In the genomic region with DNA sequence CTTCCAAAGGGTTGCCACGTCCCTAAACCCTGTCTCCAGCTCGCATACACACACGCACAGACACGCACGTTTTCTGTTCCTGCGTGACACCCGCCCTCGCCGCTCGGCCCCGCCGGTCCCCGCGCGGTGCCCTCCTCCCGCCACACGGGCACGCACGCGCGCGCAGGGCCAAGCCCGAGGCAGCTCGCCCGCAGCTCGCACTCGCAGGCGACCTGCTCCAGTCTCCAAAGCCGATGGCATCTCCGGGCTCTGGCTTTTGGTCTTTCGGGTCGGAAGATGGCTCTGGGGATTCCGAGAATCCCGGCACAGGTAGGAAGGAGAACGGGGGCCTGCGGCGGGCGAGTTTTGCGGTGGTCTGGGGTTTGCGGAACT, we compare ENCODE assay signal across 14 cellular contexts. TPM values are rescaled to one million over a fixed set of nuclear protein-coding genes. Genes with fewer than 3 reads are reported as not detected.
DNase-seq lines count a peak whose midpoint lies in the region; ATAC-seq, FAIRE-seq and TF ChIP-seq lines count a peak whose summit lies in the region.
"Had no signal": no experiment of that assay in that cellular context is flagged by ENCODE, and none has a peak within 500 bp of the region (broad histone marks: within the 10 kb centered on the region; RNA-seq: fewer than 3 reads in every experiment).

GAD2 (plus strand) TSS at position 198 of the 372 bp plus-strand sequence; CDS start at position 234, 36 bp downstream.

- CTCF ChIA-PET in A549 (lab: Yijun Ruan, JAX): no interaction called here

- H3K27ac Mint-ChIP-seq in mesothelial cell of epicardium: no peak within 1 kb of the TSS

- no peak for TF ChIP-seq POLR2A in A549 (IDR thresholded peaks at IDR 0.05; ENCODE audit: low read length)

- FAIRE-seq in A549 (lab: Jason Lieb, UNC): no peak
- FAIRE-seq: colon had no signal

- ATAC-seq in A549: peak in 1 of 2 experiments; percentile 22; a peak in 2 of 6 replicates

- H3K9me3 ChIP-seq in A549 (0 out of 3 replicates have a peak, but pooled peaks cover 2% of the 10 kb centered on the region), ascending aorta (no peaks in the 10 kb centered on the region)

- no peak for TF ChIP-seq RAD21 in A549 (conservative IDR thresholded peaks at IDR 0.05 in 1 of 2, IDR thresholded peaks at IDR 0.05 in 1 of 2)

- TF ChIP-seq CTCF in A549 (IDR thresholded peaks at IDR 0.05) (no peak), GM20000 (IDR thresholded peaks at IDR 0.05; ENCODE audit: extremely low read depth, missing control alignments) (no peak), ascending aorta (IDR thresholded peaks at IDR 0.05) (no peak), mesothelial cell of epicardium (IDR thresholded peaks at IDR 0.05; ENCODE audit: unreplicated experiment) (no peak)

- peaks cover 28% of the 10 kb centered on the region for H3K4me1 Mint-ChIP-seq in mesothelial cell of epicardium

- no peaks in the 10 kb centered on the region for H3K36me3 ChIP-seq in ascending aorta

- peaks cover 22% of the 10 kb centered on the region for H3K27me3 ChIP-seq in ascending aorta

- H3K27ac ChIP-seq in A549: no peak within 1 kb of the TSS
- H3K27ac ChIP-seq in ascending aorta: no peak within 1 kb of the TSS

- DNase-seq in A549 (ENCODE audit: low read depth in 1 of 2, low spot score in 1 of 2) (no peak), GM20000 (ENCODE audit: low spot score) (peak; percentile 32), ascending aorta (ENCODE audit: low spot score in 2 of 2) (no peak), mesothelial cell of epicardium (ENCODE audit: low spot score in 2 of 2, unreplicated experiment in 2 of 2) (no peak), SKM-1 treated with dmso at 0.1 percent for 144 hours (lab: John Stamatoyannopoulos, UW; ENCODE audit: unreplicated experiment) (no peak), iPS-NIHi7 (ENCODE audit: extremely low spot score) (no peak), NCI-H1436 treated with DMSO at 0.1 percent for 48 hours (lab: John Stamatoyannopoulos, UW) (no peak), NCI-H1092 treated with DMSO at 0.1 percent for 48 hours (lab: John Stamatoyannopoulos, UW) (no peak)
- DNase-seq: Kasumi-1 had no signal

- POLR2A ChIA-PET in A549 (lab: Yijun Ruan, JAX): no interaction called here

- peak within 1 kb of the TSS; percentile 68 for H3K4me2 ChIP-seq in A549

- H3K4me3 ChIP-seq in A549 (peak within 1 kb of the TSS; percentile 33; the same call in 2 of the 3 replicates), ascending aorta (peak within 1 kb of the TSS; percentile 18 to 48)

- TF ChIP-seq EP300 in A549 (IDR thresholded peaks at IDR 0.05): no peak

- H3K27me3 Mint-ChIP-seq in mesothelial cell of epicardium (ENCODE audit: low read depth): peaks cover 37% of the 10 kb centered on the region

- no peaks in the 10 kb centered on the region for H3K9me3 Mint-ChIP-seq in mesothelial cell of epicardium

- peak within 1 kb of the TSS; percentile 58 for H3K4me3 Mint-ChIP-seq in mesothelial cell of epicardium

- intact Hi-C loops in ascending aorta (cut with DNase I): no loop called here

- WGBS in A549 (ENCODE audit: missing lambda C conversion rate): 51% methylated on average over 21 of the region's 40 CpGs

- no peaks in the 10 kb centered on the region for H3K36me3 Mint-ChIP-seq in mesothelial cell of epicardium

- peaks cover 23% of the 10 kb centered on the region; the same call in 2 of the 3 replicates for H3K4me1 ChIP-seq in A549
- H3K4me1 ChIP-seq in ascending aorta: peaks cover 0 to 3% of the 10 kb centered on the region in 2 donors

TF ChIP-seq in A549, 52 proteins besides CTCF, POLR2A, EP300 and RAD21:
- TF ChIP-seq, protein P1, sequence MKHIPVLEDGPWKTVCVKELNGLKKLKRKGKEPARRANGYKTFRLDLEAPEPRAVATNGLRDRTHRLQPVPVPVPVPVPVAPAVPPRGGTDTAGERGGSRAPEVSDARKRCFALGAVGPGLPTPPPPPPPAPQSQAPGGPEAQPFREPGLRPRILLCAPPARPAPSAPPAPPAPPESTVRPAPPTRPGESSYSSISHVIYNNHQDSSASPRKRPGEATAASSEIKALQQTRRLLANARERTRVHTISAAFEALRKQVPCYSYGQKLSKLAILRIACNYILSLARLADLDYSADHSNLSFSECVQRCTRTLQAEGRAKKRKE (CRISPR knock-in tag; IDR thresholded peaks at IDR 0.05; ENCODE audit: low read depth): no peak
- TF ChIP-seq RARB (CRISPR knock-in tag; IDR thresholded peaks at IDR 0.05) (no peak), NFE2L2 (conservative IDR thresholded peaks at IDR 0.05; ENCODE audit: low read length) (no peak), CHD4 (IDR thresholded peaks at IDR 0.05; ENCODE audit: borderline replicate concordance) (no peak), RFX5 (IDR thresholded peaks at IDR 0.05) (no peak), KDM5A (IDR thresholded peaks at IDR 0.05) (no peak), FOSB (CRISPR knock-in tag; IDR thresholded peaks at IDR 0.05) (no peak)

RNA-seq across cellular contexts. Expression of gene GAD2, which starts in this region (rescaled TPM):
- not detected in 2 replicates for polyA plus RNA-seq in A549 (2011; rRNA removed)
- not detected in 2 replicates for polyA plus RNA-seq in A549 (2012; cell fraction: cytosol; rRNA removed)
- not detected in 2 replicates for polyA plus RNA-seq in A549 (2012; cell fraction: nucleus; rRNA removed)
- polyA plus RNA-seq in A549 (2017; fragmentation: RNase III; extraction: RNeasy Plus Mini Kit Qiagen cat#74134 plus additional on column Dnase treatment): not detected in 3 replicates
- not detected in 2 replicates for polyA minus RNA-seq in A549 (2011; rRNA and poly(A)+ RNA removed)
- total RNA-seq in ascending aorta: not detected
- not detected in 3 replicates for total RNA-seq in mesothelial cell of epicardium
- total RNA-seq: kidney epithelial cell, OCI-LY7, skeletal muscle tissue, subcutaneous adipose tissue had no signal
